ENCODE assay signal across 22 cellular contexts in the genomic region with DNA sequence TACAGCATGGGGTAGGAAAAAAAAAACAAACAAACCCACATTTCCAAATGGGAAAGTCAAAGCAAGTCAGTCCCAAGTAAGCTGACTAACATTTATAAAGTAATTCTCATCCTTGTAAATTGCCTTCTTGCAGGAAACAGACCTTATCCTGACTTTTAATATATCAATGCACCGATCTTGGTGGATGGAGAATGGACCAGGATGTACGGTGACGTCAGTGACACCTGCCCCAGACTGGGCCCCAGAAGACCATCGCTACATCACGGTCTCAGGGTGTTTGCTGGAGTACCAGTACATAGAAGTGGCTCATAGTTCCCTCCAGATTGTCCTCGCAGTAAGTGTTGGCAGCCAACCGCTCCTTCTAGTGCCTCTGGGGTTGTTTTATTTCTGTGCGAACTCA.
"Had no signal": no experiment of that assay in that cellular context is flagged by ENCODE, and none has a peak within 500 bp of the region (broad histone marks: within the 10 kb centered on the region; RNA-seq: fewer than 3 reads in every experiment).

No MANE protein-coding gene starts in this region.

- H3K27ac ChIP-seq: coronary artery, dorsolateral prefrontal cortex, esophagus muscularis mucosa, foreskin keratinocyte, gastroesophageal sphincter, heart left ventricle, hepatocyte, left lung, lower lobe of right lung had no signal

- H3K27ac Mint-ChIP-seq: immature natural killer cell had no signal

- FAIRE-seq: colon, endothelial cell of umbilical vein, frontal cortex had no signal

- ATAC-seq: foreskin keratinocyte, gastroesophageal sphincter, heart left ventricle, left cardiac atrium, left lung, left ventricle myocardium superior, lower lobe of right lung had no signal

- H3K36me3 ChIP-seq: esophagus muscularis mucosa, gastroesophageal sphincter, heart left ventricle, left lung, lower lobe of right lung had no signal

- H3K4me2 ChIP-seq: hepatocyte had no signal

- H3K4me3 Mint-ChIP-seq: immature natural killer cell had no signal

- H3K4me1 Mint-ChIP-seq: immature natural killer cell had no signal

- H3K79me2 ChIP-seq: hepatocyte had no signal

- H2AFZ ChIP-seq: hepatocyte had no signal

- H3K27me3 ChIP-seq: dorsolateral prefrontal cortex, esophagus muscularis mucosa, foreskin keratinocyte, gastroesophageal sphincter, heart left ventricle, hepatocyte, left lung had no signal

- H3K9me3 ChIP-seq: esophagus muscularis mucosa, gastroesophageal sphincter, heart left ventricle, left lung, lower lobe of right lung had no signal

- H3K4me1 ChIP-seq: foreskin keratinocyte, gastroesophageal sphincter, heart left ventricle, left lung, lower lobe of right lung had no signal

- DNase-seq: dermis blood vessel endothelial cell; effector CD4-positive, alpha-beta T cell; effector memory CD4-positive, alpha-beta T cell; foreskin keratinocyte; heart left ventricle; hypothalamus; immature natural killer cell; islet precursor cell; left cardiac atrium; left lung; left ventricle myocardium superior; lower lobe of right lung; mesenchymal stem cell; midbrain had no signal

- H3K4me3 ChIP-seq: coronary artery, dorsolateral prefrontal cortex, esophagus muscularis mucosa, gastroesophageal sphincter, heart left ventricle, hepatocyte, left lung, lower lobe of right lung had no signal

- H3K36me3 Mint-ChIP-seq: immature natural killer cell had no signal
